ENCODE assay signal across 1 cellular context in the genomic region with DNA sequence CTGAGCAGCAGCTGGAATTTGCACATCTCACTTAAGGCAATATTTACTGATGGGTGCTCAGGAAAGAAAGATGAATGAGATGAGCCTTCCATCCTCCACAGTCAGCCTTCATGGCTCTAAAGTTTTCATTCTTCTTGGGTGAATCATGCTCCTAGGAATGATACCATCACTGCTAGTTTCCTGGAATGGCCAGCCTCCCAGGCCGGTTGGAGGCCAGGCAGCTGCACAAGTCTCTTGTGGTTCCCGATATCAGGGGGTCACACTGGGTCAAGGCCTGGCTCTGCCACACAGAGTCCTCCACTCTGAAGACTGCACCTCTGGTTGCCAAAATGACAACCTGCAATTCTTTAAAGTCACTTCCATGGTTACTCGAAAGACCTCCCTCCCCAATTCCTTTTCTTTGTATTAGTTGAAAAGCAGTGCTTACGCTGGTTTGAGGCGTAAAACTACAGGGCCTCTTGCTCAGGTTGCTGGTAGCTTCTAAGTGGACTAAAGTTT.
TF ChIP-seq lines count a peak whose summit lies in the region.

No MANE protein-coding gene starts in this region.

TF ChIP-seq in HepG2, 621 proteins besides CTCF, POLR2A, EP300 and RAD21 (continued from another document):
- TF ChIP-seq, protein P1, sequence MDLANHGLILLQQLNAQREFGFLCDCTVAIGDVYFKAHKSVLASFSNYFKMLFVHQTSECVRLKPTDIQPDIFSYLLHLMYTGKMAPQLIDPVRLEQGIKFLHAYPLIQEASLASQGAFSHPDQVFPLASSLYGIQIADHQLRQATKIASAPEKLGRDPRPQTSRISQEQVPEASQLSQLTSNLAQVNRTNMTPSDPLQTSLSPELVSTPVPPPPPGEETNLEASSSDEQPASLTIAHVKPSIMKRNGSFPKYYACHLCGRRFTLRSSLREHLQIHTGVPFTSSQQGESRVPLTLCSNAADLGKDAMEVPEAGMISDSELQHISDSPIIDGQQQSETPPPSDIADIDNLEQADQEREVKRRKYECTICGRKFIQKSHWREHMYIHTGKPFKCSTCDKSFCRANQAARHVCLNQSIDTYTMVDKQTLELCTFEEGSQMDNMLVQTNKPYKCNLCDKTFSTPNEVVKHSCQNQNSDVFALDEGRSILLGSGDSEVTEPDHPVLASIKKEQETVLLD (CRISPR knock-in tag; IDR thresholded peaks at IDR 0.05; ENCODE audit: low read depth), result no peak
- TF ChIP-seq, protein P2, sequence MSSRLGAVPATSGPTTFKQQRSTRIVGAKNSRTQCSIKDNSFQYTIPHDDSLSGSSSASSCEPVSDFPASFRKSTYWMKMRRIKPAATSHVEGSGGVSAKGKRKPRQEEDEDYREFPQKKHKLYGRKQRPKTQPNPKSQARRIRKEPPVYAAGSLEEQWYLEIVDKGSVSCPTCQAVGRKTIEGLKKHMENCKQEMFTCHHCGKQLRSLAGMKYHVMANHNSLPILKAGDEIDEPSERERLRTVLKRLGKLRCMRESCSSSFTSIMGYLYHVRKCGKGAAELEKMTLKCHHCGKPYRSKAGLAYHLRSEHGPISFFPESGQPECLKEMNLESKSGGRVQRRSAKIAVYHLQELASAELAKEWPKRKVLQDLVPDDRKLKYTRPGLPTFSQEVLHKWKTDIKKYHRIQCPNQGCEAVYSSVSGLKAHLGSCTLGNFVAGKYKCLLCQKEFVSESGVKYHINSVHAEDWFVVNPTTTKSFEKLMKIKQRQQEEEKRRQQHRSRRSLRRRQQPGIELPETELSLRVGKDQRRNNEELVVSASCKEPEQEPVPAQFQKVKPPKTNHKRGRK (CRISPR knock-in tag; IDR thresholded peaks at IDR 0.05), result no peak
